In the genomic region with DNA sequence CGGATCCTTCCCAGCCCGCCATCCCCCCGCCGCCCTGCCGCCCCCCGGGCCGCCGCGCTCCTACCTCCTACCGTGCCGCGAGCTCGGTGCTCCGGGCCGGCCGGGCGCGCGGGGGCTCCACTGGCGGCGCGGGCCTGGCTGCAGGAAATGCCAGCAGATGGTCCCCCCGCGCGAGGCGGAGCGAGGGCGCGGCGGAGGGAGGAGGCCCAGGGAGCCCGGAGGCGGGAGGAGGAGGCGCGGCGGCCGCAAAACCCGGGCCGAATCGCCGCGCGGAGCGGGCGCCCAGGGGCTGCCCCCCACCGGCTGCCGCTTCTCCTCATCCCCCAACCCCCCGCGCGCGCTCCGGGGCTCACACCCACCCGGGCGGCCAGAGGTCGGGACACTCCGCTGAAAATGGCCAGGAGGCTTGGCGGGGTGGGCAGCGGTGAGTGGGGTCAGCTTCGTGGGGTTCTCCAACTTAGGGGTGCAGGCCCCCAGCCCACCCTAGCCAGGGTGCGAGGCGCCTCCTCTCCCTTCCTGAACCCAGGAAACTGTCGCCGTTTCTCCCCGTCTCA, we compare ENCODE assay signal across 8 cellular contexts. TPM values are rescaled to one million over a fixed set of nuclear protein-coding genes. Genes with fewer than 3 reads are reported as not detected.
DNase-seq lines count a peak whose midpoint lies in the region; ATAC-seq lines count a peak whose summit lies in the region.

Gene OSBPL5, minus strand, starts transcription at position 159 of the 554 bp plus-strand sequence. CDS start 36,162 bp downstream, outside the sequence.

- ATAC-seq in esophagus mucosa (peak; percentile 56), GM21576 (IDR thresholded peaks at IDR 0.05; ENCODE audit: unreplicated experiment) (no peak)

- DNase-seq in ELR (ENCODE audit: low read depth) (peak; percentile 80), NCI-H69 (lab: John Stamatoyannopoulos, UW) (peak; percentile 88), activated T-helper 1 cell treated with Interleukin-2 at 50 U/mL for 16 hours (ENCODE audit: low read depth) (peak; percentile 17), middle frontal gyrus (ENCODE audit: extremely low spot score, low spot score) (peak; percentile 43), GM19238 (ENCODE audit: insufficient read length, low spot score) (no peak)
- DNase-seq in stimulated activated CD8-positive, alpha-beta memory T cell treated with anti-CD3 and anti-CD28 coated beads, Interleukin-4, amount 100 ng/mL, for 48 hours = peak; percentile 68

RNA-seq across cellular contexts. Expression of gene OSBPL5, which starts in this region (rescaled TPM):
- 13.4 TPM for total RNA-seq in esophagus mucosa
